In the genomic region with DNA sequence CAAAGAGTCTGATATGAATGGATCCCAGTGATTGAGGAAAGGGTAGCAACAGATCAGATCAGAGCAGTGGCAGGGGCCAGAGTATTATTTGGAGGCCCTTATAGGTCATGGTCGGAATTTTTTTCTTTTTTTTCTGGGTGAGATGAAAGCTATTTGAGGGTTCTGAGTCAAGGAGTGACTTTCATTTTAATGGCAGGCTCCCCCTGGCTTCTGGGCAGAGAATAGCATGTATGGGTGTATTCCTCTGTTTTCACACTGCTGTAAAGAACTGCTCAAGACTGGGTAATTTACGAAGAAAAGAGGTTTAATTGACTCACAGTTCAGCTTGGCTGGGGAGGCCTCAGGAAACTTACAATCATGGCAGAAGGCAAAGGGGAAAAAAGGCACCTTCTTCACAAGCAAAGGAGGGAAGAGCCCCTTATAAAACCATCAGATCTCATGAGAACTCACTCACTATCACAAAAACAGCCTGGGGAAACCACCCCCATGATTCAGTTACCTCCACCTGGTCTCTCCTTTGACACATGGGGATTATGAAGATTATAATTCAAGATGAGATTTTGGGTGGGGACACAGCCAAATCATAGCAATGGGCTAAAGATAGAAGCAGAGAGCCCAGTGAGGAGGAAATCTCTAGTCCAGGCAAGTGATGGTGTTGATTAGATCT, we compare ENCODE assay signal across 9 cellular contexts. TPM values are rescaled to one million over a fixed set of nuclear protein-coding genes. Genes with fewer than 3 reads are reported as not detected.
DNase-seq lines count a peak whose midpoint lies in the region; ATAC-seq, FAIRE-seq and TF ChIP-seq lines count a peak whose summit lies in the region.
"Had no signal": no experiment of that assay in that cellular context is flagged by ENCODE, and none has a peak within 500 bp of the region (broad histone marks: within the 10 kb centered on the region; RNA-seq: fewer than 3 reads in every experiment).

No MANE protein-coding gene starts in this region.

- no peak for TF ChIP-seq POLR2A in GM18505 (IDR thresholded peaks at IDR 0.05; ENCODE audit: borderline replicate concordance, extremely low read depth, insufficient read depth, insufficient read length)

- DNase-seq in M059J (ENCODE audit: low read depth): peak; percentile 30
- DNase-seq in activated CD8-positive, alpha-beta memory T cell treated with anti-CD3 and anti-CD28 coated beads, Interleukin-2, amount 50 U/mL, for 48 hours: peak; percentile 56
- peak; percentile 22 for DNase-seq in glomerular visceral epithelial cell (ENCODE audit: extremely low spot score)
- DNase-seq in stimulated activated CD8-positive, alpha-beta memory T cell treated with anti-CD3 and anti-CD28 coated beads, Interleukin-12 subunit alpha, Interleukin-12 subunit beta, amount 100 ng/mL, for 1 hour (ENCODE audit: low read depth): peak; percentile 24
- DNase-seq in cerebellum (ENCODE audit: low spot score): no peak
- no peak for DNase-seq in NCI-H1092 (lab: John Stamatoyannopoulos, UW)

- ATAC-seq in GM18505 (IDR thresholded peaks at IDR 0.05; ENCODE audit: unreplicated experiment): no peak

- peak; percentile 3 for FAIRE-seq in G401.6 (lab: Jason Lieb, UNC)

RNA-seq across cellular contexts. Expression of a gene that starts 3.0 kb away (rescaled TPM):
- total RNA-seq in M059J (2014; rRNA removed; shearing (Covaris generic)): 0.05 TPM in 2 replicates
- 1.4 TPM for total RNA-seq in cerebellum

RNA-seq across cellular contexts. Expression of a gene that starts 7.2 kb away (rescaled TPM):
- total RNA-seq in M059J (2014; rRNA removed; shearing (Covaris generic)): not detected in 2 replicates
- total RNA-seq in cerebellum: 1.4 TPM

RNA-seq across cellular contexts. Expression of a gene that starts 34.2 kb away (rescaled TPM):
- total RNA-seq in M059J (2014; rRNA removed; shearing (Covaris generic)): 17.4 and 20.3 TPM in 2 replicates
- total RNA-seq in cerebellum: 15.3 TPM
- total RNA-seq: T-helper 1 cell treated with Interleukin-12 subunit alpha and Interleukin-12 subunit beta and Interleukin-4 antibody, amounts not matched to agents 30 ng/mL and 1 ng/mL, for 36 hours had no signal

RNA-seq across cellular contexts. Expression of a gene that starts 35.7 kb away (rescaled TPM):
- total RNA-seq in M059J (2014; rRNA removed; shearing (Covaris generic)): not detected in 2 replicates
- 0.73 TPM for total RNA-seq in cerebellum
- total RNA-seq: T-helper 1 cell treated with Interleukin-12 subunit alpha and Interleukin-12 subunit beta and Interleukin-4 antibody, amounts not matched to agents 30 ng/mL and 1 ng/mL, for 36 hours had no signal

Comparison
In these comparisons a context has a peak if more than half of its experiments do, and no peak if none do; other contexts are left out.
1. DNase-seq: peak in M059J (single experiment), activated CD8-positive, alpha-beta memory T cell treated with anti-CD3 and anti-CD28 coated beads, Interleukin-2, amount 50 U/mL, for 48 hours (single experiment), glomerular visceral epithelial cell (single experiment) and stimulated activated CD8-positive, alpha-beta memory T cell treated with anti-CD3 and anti-CD28 coated beads, Interleukin-12 subunit alpha, Interleukin-12 subunit beta, amount 100 ng/mL, for 1 hour (single experiment); none in cerebellum (single experiment) and NCI-H1092 (single experiment).